Comparison of ENCODE assay signal across 15 cellular contexts in the genomic region with DNA sequence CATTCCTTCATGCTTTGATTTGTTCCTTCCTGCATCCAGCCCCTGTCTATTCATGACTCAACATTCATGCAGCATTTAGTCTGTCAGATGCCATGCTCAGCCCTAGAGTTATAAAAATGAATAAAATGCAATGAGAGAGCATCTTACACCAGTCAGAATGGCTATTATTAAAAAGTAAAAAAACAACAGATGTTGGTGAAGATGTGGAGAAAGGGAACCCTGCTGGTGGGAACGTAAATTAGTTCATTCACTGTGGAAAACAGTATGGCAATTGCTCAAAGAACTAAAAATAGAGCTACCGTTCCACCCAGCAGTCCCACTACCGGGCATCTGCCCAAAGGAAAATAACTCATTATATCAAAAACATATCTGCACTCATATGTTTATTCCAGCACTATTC.
DNase-seq lines count a peak whose midpoint lies in the region; ATAC-seq and TF ChIP-seq lines count a peak whose summit lies in the region.
"Had no signal": no experiment of that assay in that cellular context is flagged by ENCODE, and none has a peak within 500 bp of the region (broad histone marks: within the 10 kb centered on the region; RNA-seq: fewer than 3 reads in every experiment).

No MANE protein-coding gene starts in this region.

- H3K36me3 ChIP-seq in IMR-90 (ENCODE audit: control insufficient read depth, insufficient read depth, low read length), result no peaks in the 10 kb centered on the region
- H3K36me3 ChIP-seq: MG63, SJSA1, stomach had no signal

- peak overlapping the region; percentile 40; the same call in 1 of the 2 replicates for H4K91ac ChIP-seq in IMR-90 (ENCODE audit: insufficient read depth, low read depth, low read length)

- H3K56ac ChIP-seq in IMR-90 (ENCODE audit: extremely low read depth, insufficient read depth, low read length), result peak overlapping the region; percentile 30; the same call in 1 of the 2 replicates

- TF ChIP-seq CTCF in AG10803 (conservative IDR thresholded peaks at IDR 0.05; ENCODE audit: low read length) (peak; percentile 41), IMR-90 (conservative IDR thresholded peaks at IDR 0.05; ENCODE audit: low read depth, low read length) (peak; percentile 47), dorsolateral prefrontal cortex (IDR thresholded peaks at IDR 0.05 in 54 of 56, conservative IDR thresholded peaks at IDR 0.05 in 2 of 56; ENCODE audit: low read depth in 1 of 56, partially characterized antibody in 56 of 56) (peak in 4 of 56 donors; percentile 8 to 17 (median 13)), nephron progenitor cell (IDR thresholded peaks at IDR 0.05) (no peak)

- peaks cover 16% of the 10 kb centered on the region for H3K27me3 Mint-ChIP-seq in nephron progenitor cell (ENCODE audit: low read depth, poor library complexity)

- TF ChIP-seq POLR2A in IMR-90 (IDR thresholded peaks at IDR 0.05; ENCODE audit: low read depth, low read length), result no peak

- H3K9ac ChIP-seq in IMR-90 (ENCODE audit: low read depth, low read length), result no peak overlapping the region

- peak; percentile 58 for TF ChIP-seq RAD21 in IMR-90 (IDR thresholded peaks at IDR 0.05; ENCODE audit: low read length)

- H4K8ac ChIP-seq in IMR-90 (ENCODE audit: low read depth in 2 of 2, low read length in 2 of 2), result peak overlapping the region in 1 of 2 experiments; percentile 65; a peak in 1 of 4 replicates

- H3K27ac ChIP-seq in IMR-90 (ENCODE audit: insufficient read depth, low read length) (no peak overlapping the region), dorsolateral prefrontal cortex (peak overlapping the region in 32 of 59 donors; percentile 24 to 89 (median 76))
- H3K27ac ChIP-seq: C4-2B, SJSA1 had no signal

- intact Hi-C loops in IMR-90 (cut with micrococcal nuclease), result loop anchor here (1.0 to 10.0 kb wide), 2 partner anchors 102 to 280 kb away; no protein-coding TSS in a partner anchor
- intact Hi-C loops in dorsolateral prefrontal cortex (cut with DNase I), result loop anchor here (5.0 to 10.0 kb wide), 2 partner anchors 62 to 180 kb away; partner anchors contain the start of gene USP12 (in 2 of the 2)

- H3K9me1 ChIP-seq in IMR-90 (ENCODE audit: insufficient read depth, low read length), result peaks cover 6% of the 10 kb centered on the region; the same call in 1 of the 2 replicates

- H3K9me3 ChIP-seq in IMR-90 (ENCODE audit: control insufficient read depth, insufficient read depth, low read length), result no peaks in the 10 kb centered on the region
- H3K9me3 ChIP-seq: MG63, SJSA1, stomach had no signal

- peak overlapping the region; percentile 69; the same call in 1 of the 3 replicates for H2BK15ac ChIP-seq in IMR-90 (ENCODE audit: low read depth, low read length)

- H3K27ac Mint-ChIP-seq in nephron progenitor cell, result peak overlapping the region; percentile 84
- H3K27ac Mint-ChIP-seq: activated T-helper 1 cell treated with anti-CD3 and anti-CD28 coated beads, Interleukin-12 subunit alpha, Interleukin-12 subunit beta, Interleukin-2, Interleukin-4 antibody, amounts not matched to agents 30 ng/mL and 10 ng/mL and 1 ng/mL, durations not matched to agents 14 hours and 24 hours and 36 hours had no signal

- WGBS in IMR-90 (ENCODE audit: extremely low coverage in 2 of 2, insufficient read length in 1 of 2), 2 experiments, result no CpG with 5 or more reads among the region's 3 CpGs

- DNase-seq in AG10803 (ENCODE audit: low read depth) (peak; percentile 69), IMR-90 (peak; percentile 77), dorsolateral prefrontal cortex (no peak), nephron progenitor cell (no peak), NCI-H526 (lab: John Stamatoyannopoulos, UW) (no peak), HT-29 (ENCODE audit: low spot score) (no peak)
- DNase-seq: activated CD4-positive, alpha-beta memory T cell treated with anti-CD3 and anti-CD28 coated beads, Interleukin-2, amount 10 ng/mL, durations not matched to agents 7 days and 5 days; MG63; stimulated activated CD4-positive, alpha-beta T cell treated with anti-CD3 and anti-CD28 coated beads, Interleukin-12 subunit alpha, Interleukin-12 subunit beta, amount 100 ng/mL, for 4 hours; stomach had no signal

- peak overlapping the region; percentile 69 for H3K14ac ChIP-seq in IMR-90 (replicated peaks; ENCODE audit: low read depth, low read length)

- no TSS peak for BruUV-seq in IMR-90 (replicated peaks; lab: Mats Ljungman, UMichigan)

- no peaks in the 10 kb centered on the region for H4K20me1 ChIP-seq in IMR-90 (ENCODE audit: insufficient read depth, low read length)

- no peak overlapping the region for H3K4me3 ChIP-seq in AG10803 (ENCODE audit: low read length)
- no peak overlapping the region for H3K4me3 ChIP-seq in IMR-90 (ENCODE audit: insufficient read depth, low read depth, low read length)
- H3K4me3 ChIP-seq in dorsolateral prefrontal cortex, result no peak overlapping the region
- H3K4me3 ChIP-seq: MG63, SJSA1, stomach had no signal

- no peaks in the 10 kb centered on the region for H3K9me3 Mint-ChIP-seq in nephron progenitor cell
- H3K9me3 Mint-ChIP-seq: activated T-helper 1 cell treated with anti-CD3 and anti-CD28 coated beads, Interleukin-12 subunit alpha, Interleukin-12 subunit beta, Interleukin-2, Interleukin-4 antibody, amounts not matched to agents 30 ng/mL and 10 ng/mL and 1 ng/mL, durations not matched to agents 14 hours and 24 hours and 36 hours had no signal

- H4K5ac ChIP-seq in IMR-90 (ENCODE audit: low read depth, low read length), result no peak overlapping the region

- H2AFZ ChIP-seq in IMR-90 (replicated peaks; ENCODE audit: low read length, poor library complexity), result no peak overlapping the region

- H2AK9ac ChIP-seq in IMR-90 (replicated peaks; ENCODE audit: low read depth, low read length, poor library complexity), result no peak overlapping the region

- H3K23ac ChIP-seq in IMR-90 (ENCODE audit: low read depth, low read length), result peak overlapping the region; percentile 26

- H3K4ac ChIP-seq in IMR-90 (ENCODE audit: low read depth, low read length), result peak overlapping the region; percentile 94

- H3K4me3 Mint-ChIP-seq in nephron progenitor cell, result no peak overlapping the region
- H3K4me3 Mint-ChIP-seq: activated CD4-positive, alpha-beta memory T cell treated with anti-CD3 and anti-CD28 coated beads, Interleukin-2, amount 10 ng/mL, durations not matched to agents 7 days and 5 days; activated T-helper 1 cell treated with anti-CD3 and anti-CD28 coated beads, Interleukin-12 subunit alpha, Interleukin-12 subunit beta, Interleukin-2, Interleukin-4 antibody, amounts not matched to agents 30 ng/mL and 10 ng/mL and 1 ng/mL, durations not matched to agents 14 hours and 24 hours and 36 hours had no signal

- POLR2A ChIA-PET in IMR-90 (lab: Charles Lee; ENCODE audit: unreplicated experiment), result no interaction called here

- no peak overlapping the region for H3K18ac ChIP-seq in IMR-90 (ENCODE audit: low read depth, low read length)

- peak overlapping the region; percentile 63; the same call in 1 of the 2 replicates for H2BK20ac ChIP-seq in IMR-90 (ENCODE audit: low read depth, low read length)

- peaks cover 52% of the 10 kb centered on the region for H3K4me1 Mint-ChIP-seq in nephron progenitor cell

- peak overlapping the region; percentile 89 for H2BK120ac ChIP-seq in IMR-90 (ENCODE audit: low read depth, low read length)

- in situ Hi-C loops in IMR-90 (cut with MboI; ENCODE audit: low sequenced_read_pairs), result loop anchor here (10.0 kb wide), 1 partner anchor 170 kb away; no protein-coding TSS in a partner anchor

- 0 out of 2 replicates have a peak overlapping the region, but pooled peaks have one; percentile 52 for H2AK5ac ChIP-seq in IMR-90 (ENCODE audit: low read depth, low read length)

- CTCF ChIA-PET in IMR-90 (lab: Yijun Ruan, JAX), result interaction anchor here (0.6 to 6.5 kb wide), 3 partner anchors 369 to 724 kb away, joined by 3 to 28 read pairs (median 3); no protein-coding TSS in a partner anchor

- H3K36me3 Mint-ChIP-seq in nephron progenitor cell (ENCODE audit: low read depth), result no peaks in the 10 kb centered on the region

- no peaks in the 10 kb centered on the region; a peak in 1 of 4 replicates for H3K79me1 ChIP-seq in IMR-90 (ENCODE audit: low read depth in 1 of 2, low read length in 2 of 2)

- ATAC-seq in IMR-90 (ENCODE audit: low read depth), result peak; percentile 3; the same call in 1 of the 2 replicates
- no peak for ATAC-seq in GM21786 (IDR thresholded peaks at IDR 0.05; ENCODE audit: unreplicated experiment)
- ATAC-seq in GM18909 (IDR thresholded peaks at IDR 0.05; ENCODE audit: poor library complexity, unreplicated experiment), result no peak

- H3K27me3 ChIP-seq in IMR-90 (ENCODE audit: control insufficient read depth, insufficient read depth, low read length) (no peaks in the 10 kb centered on the region), dorsolateral prefrontal cortex (peaks cover 0 to 3% (median 0%) of the 10 kb centered on the region in 45 donors)
- H3K27me3 ChIP-seq: MG63, SJSA1, stomach had no signal

- H2BK5ac ChIP-seq in IMR-90 (ENCODE audit: low read depth, low read length, poor library complexity, severe bottlenecking), result peak overlapping the region; percentile 90

- H3K4me1 ChIP-seq in IMR-90 (ENCODE audit: control insufficient read depth, insufficient read depth, low read length), result peaks cover 28% of the 10 kb centered on the region

- no peak overlapping the region for H3K4me2 ChIP-seq in IMR-90 (ENCODE audit: low read depth, low read length)

- dilution Hi-C loops in IMR-90 (cut with HindIII; ENCODE audit: low sequenced_read_pairs, unreplicated experiment), result no loop called here

TF ChIP-seq in IMR-90, 13 proteins besides CTCF, POLR2A, EP300 and RAD21 (continues in another document):
- TF ChIP-seq, protein P1, sequence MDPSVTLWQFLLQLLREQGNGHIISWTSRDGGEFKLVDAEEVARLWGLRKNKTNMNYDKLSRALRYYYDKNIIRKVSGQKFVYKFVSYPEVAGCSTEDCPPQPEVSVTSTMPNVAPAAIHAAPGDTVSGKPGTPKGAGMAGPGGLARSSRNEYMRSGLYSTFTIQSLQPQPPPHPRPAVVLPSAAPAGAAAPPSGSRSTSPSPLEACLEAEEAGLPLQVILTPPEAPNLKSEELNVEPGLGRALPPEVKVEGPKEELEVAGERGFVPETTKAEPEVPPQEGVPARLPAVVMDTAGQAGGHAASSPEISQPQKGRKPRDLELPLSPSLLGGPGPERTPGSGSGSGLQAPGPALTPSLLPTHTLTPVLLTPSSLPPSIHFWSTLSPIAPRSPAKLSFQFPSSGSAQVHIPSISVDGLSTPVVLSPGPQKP (IDR thresholded peaks at IDR 0.05; ENCODE audit: borderline replicate concordance, low read depth, low read length), result no peak
- TF ChIP-seq MAFK (IDR thresholded peaks at IDR 0.05; ENCODE audit: low read depth, low read length), result no peak
- TF ChIP-seq, protein P2, sequence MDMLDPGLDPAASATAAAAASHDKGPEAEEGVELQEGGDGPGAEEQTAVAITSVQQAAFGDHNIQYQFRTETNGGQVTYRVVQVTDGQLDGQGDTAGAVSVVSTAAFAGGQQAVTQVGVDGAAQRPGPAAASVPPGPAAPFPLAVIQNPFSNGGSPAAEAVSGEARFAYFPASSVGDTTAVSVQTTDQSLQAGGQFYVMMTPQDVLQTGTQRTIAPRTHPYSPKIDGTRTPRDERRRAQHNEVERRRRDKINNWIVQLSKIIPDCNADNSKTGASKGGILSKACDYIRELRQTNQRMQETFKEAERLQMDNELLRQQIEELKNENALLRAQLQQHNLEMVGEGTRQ (IDR thresholded peaks at IDR 0.05; ENCODE audit: low read depth, low read length), result no peak
- no peak for TF ChIP-seq FOS (IDR thresholded peaks at IDR 0.05; ENCODE audit: low read depth, low read length)
- TF ChIP-seq RFX5 (IDR thresholded peaks at IDR 0.05; ENCODE audit: low read depth, low read length), result no peak

Comparison
In these comparisons a context has a peak if more than half of its experiments do, and no peak if none do; other contexts are left out.
1. DNase-seq: peak in AG10803 (single experiment) and IMR-90 (single experiment); none in dorsolateral prefrontal cortex (0 of 10), nephron progenitor cell (single experiment), NCI-H526 (0 of 2) and HT-29 (single experiment).